ENCODE assay signal across 8 cellular contexts in the genomic region with DNA sequence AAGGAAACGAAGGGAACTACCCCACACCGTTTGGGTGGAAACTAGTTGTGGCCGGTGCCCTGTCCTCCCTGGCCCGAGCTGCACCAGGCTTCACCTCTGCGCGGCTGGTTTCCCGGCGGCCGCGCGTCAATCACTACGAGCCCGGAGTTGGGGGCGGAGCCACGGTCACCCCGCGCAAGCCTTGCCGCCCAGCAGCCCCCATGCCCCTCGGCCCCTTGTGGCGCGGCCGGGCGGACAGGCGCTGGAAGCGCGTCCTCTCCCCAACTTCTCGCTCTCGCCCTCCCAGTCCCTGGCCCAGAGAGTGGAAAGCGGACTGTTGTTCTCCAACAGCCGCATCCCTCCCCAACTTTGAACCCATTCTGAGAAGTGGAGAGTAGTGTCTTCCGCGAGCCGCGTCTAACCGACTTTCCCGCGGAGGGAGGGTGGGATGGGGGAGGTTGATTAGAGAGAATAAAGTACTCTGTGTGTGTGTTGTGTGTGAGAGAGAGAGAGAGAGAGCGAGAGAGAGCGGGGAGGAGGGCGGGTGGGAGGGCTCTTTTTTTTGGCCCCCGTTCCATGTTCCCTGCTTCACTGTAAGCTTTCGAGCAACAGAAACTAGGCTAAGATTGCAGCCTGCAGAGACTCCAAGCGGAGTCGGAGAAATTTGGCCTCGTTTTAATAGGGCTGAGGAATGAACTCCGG. TPM values are rescaled to one million over a fixed set of nuclear protein-coding genes. Genes with fewer than 3 reads are reported as not detected.
DNase-seq lines count a peak whose midpoint lies in the region; ATAC-seq, FAIRE-seq and TF ChIP-seq lines count a peak whose summit lies in the region.

No MANE protein-coding gene starts in this region.

- intact Hi-C loops in prostate gland (cut with DNase I): loop anchor here (2.0 to 10.0 kb wide), 6 partner anchors 215 to 1797 kb away; no protein-coding TSS in a partner anchor

- peak; percentile 68 for TF ChIP-seq POLR2A in prostate gland (IDR thresholded peaks at IDR 0.05)

- no peaks in the 10 kb centered on the region for H3K36me3 ChIP-seq in prostate gland

- under 1% methylated on average over 46 of the region's 46 CpGs for WGBS in prostate gland

- ATAC-seq in HG03095 (IDR thresholded peaks at IDR 0.05; ENCODE audit: unreplicated experiment): peak; percentile 36

- FAIRE-seq in GM18507 (lab: Jason Lieb, UNC): no peak

- DNase-seq in AG09309 (ENCODE audit: low read depth) (no peak), GM18507 (ENCODE audit: extremely low spot score, insufficient read length, low read depth) (peak; percentile 49), NCI-H526 (lab: John Stamatoyannopoulos, UW) (peak; percentile 73 to 93), hepatic stellate cell (ENCODE audit: low spot score) (peak; percentile 80), prostate gland (ENCODE audit: low spot score) (peak; percentile 84)
- no peak for DNase-seq in NK-92 treated with Interleukin-12 subunit alpha and Interleukin-12 subunit beta, amount 100 ng/mL, for 24 hours (lab: John Stamatoyannopoulos, UW)

- no peaks in the 10 kb centered on the region for H3K4me1 ChIP-seq in prostate gland (replicated peaks)

- H3K27me3 ChIP-seq in prostate gland (replicated peaks; ENCODE audit: insufficient read depth): no peaks in the 10 kb centered on the region

- H3K4me3 ChIP-seq in AG09309 (ENCODE audit: control insufficient read depth, low read depth, low read length) (peak overlapping the region; percentile 79), prostate gland (peak overlapping the region; percentile 57 to 65)

- no peak for TF ChIP-seq CTCF in AG09309 (IDR thresholded peaks at IDR 0.05; ENCODE audit: control insufficient read depth, insufficient read depth, low read depth, low read length, missing control alignments)
- TF ChIP-seq CTCF in prostate gland (IDR thresholded peaks at IDR 0.05): no peak

- no peaks in the 10 kb centered on the region for H3K9me3 ChIP-seq in prostate gland

- H3K27ac ChIP-seq in angular gyrus (ENCODE audit: low read depth, low read length) (peak overlapping the region; percentile 88), prostate gland (peak overlapping the region; percentile 87 to 92)

RNA-seq across cellular contexts. Expression of a gene that starts 1.4 kb away (rescaled TPM):
- total RNA-seq in prostate gland: 10 to 100 TPM; 53.4 to 73.2 TPM

Comparison
In these comparisons a context has a peak if more than half of its experiments do, and no peak if none do; other contexts are left out.
1. DNase-seq: peak in GM18507 (single experiment), NCI-H526 (2 of 2), hepatic stellate cell (single experiment) and prostate gland (single experiment); none in AG09309 (single experiment) and NK-92 treated with Interleukin-12 subunit alpha and Interleukin-12 subunit beta, amount 100 ng/mL, for 24 hours (single experiment).